Comparison of ENCODE assay signal across 16 cellular contexts in the genomic region with DNA sequence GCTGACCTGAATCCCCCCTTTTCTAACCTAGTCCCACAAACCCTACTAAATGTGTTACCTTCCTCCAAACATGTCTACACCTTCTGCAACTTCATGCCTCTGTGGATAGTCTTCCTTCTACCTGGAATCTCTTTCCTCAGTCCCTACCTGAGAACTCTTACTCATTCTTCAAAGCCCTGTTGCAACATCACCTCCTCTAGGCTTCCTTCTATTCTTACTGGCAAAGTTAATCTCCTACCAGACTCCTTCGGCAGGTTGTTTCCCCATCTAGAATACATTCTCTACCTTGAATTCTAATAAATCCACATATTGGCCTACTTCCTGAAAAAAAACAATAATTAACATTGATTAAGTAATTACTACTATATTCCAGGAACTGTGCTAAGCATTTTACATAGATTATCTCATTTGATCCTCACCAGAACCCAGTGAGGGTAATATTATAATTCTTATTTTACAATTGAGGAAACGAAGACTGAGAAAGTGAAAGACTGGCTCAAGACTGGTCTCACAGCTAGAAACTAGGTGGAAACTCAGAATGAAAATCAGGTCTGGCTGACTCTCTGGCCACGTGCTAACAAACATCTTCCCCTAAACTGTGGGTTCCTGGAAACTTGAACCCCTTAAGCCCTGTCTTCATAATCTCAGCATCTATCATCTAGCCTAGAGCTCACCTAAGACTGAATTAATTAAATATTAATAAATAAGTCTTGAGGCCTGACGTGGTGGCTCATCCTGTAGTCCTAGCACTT. TPM values are rescaled to one million over a fixed set of nuclear protein-coding genes. Genes with fewer than 3 reads are reported as not detected.
DNase-seq lines count a peak whose midpoint lies in the region; ATAC-seq, FAIRE-seq and TF ChIP-seq lines count a peak whose summit lies in the region.
"Had no signal": no experiment of that assay in that cellular context is flagged by ENCODE, and none has a peak within 500 bp of the region (broad histone marks: within the 10 kb centered on the region; RNA-seq: fewer than 3 reads in every experiment).

No MANE protein-coding gene starts in this region.

- H3K4me3 Mint-ChIP-seq in activated naive CD4-positive, alpha-beta T cell treated with anti-CD3 and anti-CD28 coated beads, Interleukin-2, amount 50 U/mL, for 24 hours: no peak overlapping the region
- no peak overlapping the region for H3K4me3 Mint-ChIP-seq in activated naive CD4-positive, alpha-beta T cell treated with anti-CD3 and anti-CD28 coated beads, Interleukin-2, amount 10 ng/mL, durations not matched to agents 7 days and 5 days
- peak overlapping the region; percentile 1 for H3K4me3 Mint-ChIP-seq in stimulated activated effector memory CD8-positive, alpha-beta T cell treated with anti-CD3 and anti-CD28 coated beads, Interleukin-12 subunit alpha, Interleukin-12 subunit beta, amount 100 ng/mL, for 72 hours

- peaks cover 1% of the 10 kb centered on the region for H3K36me3 Mint-ChIP-seq in activated naive CD4-positive, alpha-beta T cell treated with anti-CD3 and anti-CD28 coated beads, Interleukin-2, amount 50 U/mL, for 24 hours
- H3K36me3 Mint-ChIP-seq in activated naive CD4-positive, alpha-beta T cell treated with anti-CD3 and anti-CD28 coated beads, Interleukin-2, amount 10 ng/mL, durations not matched to agents 7 days and 5 days: no peaks in the 10 kb centered on the region
- peaks cover 18% of the 10 kb centered on the region for H3K36me3 Mint-ChIP-seq in stimulated activated effector memory CD8-positive, alpha-beta T cell treated with anti-CD3 and anti-CD28 coated beads, Interleukin-12 subunit alpha, Interleukin-12 subunit beta, amount 100 ng/mL, for 72 hours

- H3K9ac ChIP-seq in K562 (ENCODE audit: insufficient read depth in 1 of 2, low read depth in 2 of 2, low read length in 2 of 2): no peak overlapping the region

- WGBS in K562 (ENCODE audit: insufficient coverage, low coverage, missing lambda C conversion rate): 63% methylated on average over 4 of the region's 4 CpGs

- no peaks in the 10 kb centered on the region for H3K9me1 ChIP-seq in K562 (ENCODE audit: control insufficient read depth, insufficient read depth, low read length)

- intact Hi-C loops in K562 (cut with micrococcal nuclease): no loop called here

- CTCF ChIA-PET in activated naive CD4-positive, alpha-beta T cell treated with anti-CD3 and anti-CD28 coated beads, Interleukin-2, amount 10 ng/mL, durations not matched to agents 7 days and 5 days (lab: Charles Lee): interaction anchor here (0.9 to 3.3 kb wide), 2 partner anchors 11 to 69 kb away, joined by 3 to 18 read pairs; no protein-coding TSS in a partner anchor
- CTCF ChIA-PET in K562 (lab: Yijun Ruan, JAX; ENCODE audit: low intra/inter-chr PET ratio): no interaction called here

- in situ Hi-C loops in K562 (cut with MboI): no loop called here

- no peak for FAIRE-seq in K562 (lab: Jason Lieb, UNC)

- H3K9me3 Mint-ChIP-seq in activated naive CD4-positive, alpha-beta T cell treated with anti-CD3 and anti-CD28 coated beads, Interleukin-2, amount 50 U/mL, for 24 hours: no peaks in the 10 kb centered on the region
- H3K9me3 Mint-ChIP-seq in activated naive CD4-positive, alpha-beta T cell treated with anti-CD3 and anti-CD28 coated beads, Interleukin-2, amount 10 ng/mL, durations not matched to agents 7 days and 5 days: no peaks in the 10 kb centered on the region
- H3K9me3 Mint-ChIP-seq in stimulated activated effector memory CD8-positive, alpha-beta T cell treated with anti-CD3 and anti-CD28 coated beads, Interleukin-12 subunit alpha, Interleukin-12 subunit beta, amount 100 ng/mL, for 72 hours: no peaks in the 10 kb centered on the region

- no peak for TF ChIP-seq CTCF in K562 (IDR thresholded peaks at IDR 0.05 in 2 of 3, conservative IDR thresholded peaks at IDR 0.05 in 1 of 3; ENCODE audit: insufficient read depth in 2 of 3, low read depth in 1 of 3, low read length in 3 of 3)

- H3K27ac ChIP-seq in K562 (ENCODE audit: extremely low read depth, low read depth, low read length): no peak overlapping the region
- H3K27ac ChIP-seq: gastrocnemius medialis had no signal

- no peak overlapping the region for H3K4me2 ChIP-seq in K562 (ENCODE audit: insufficient read depth, low read length)

- peak overlapping the region; percentile 86 for H3K27ac Mint-ChIP-seq in activated naive CD4-positive, alpha-beta T cell treated with anti-CD3 and anti-CD28 coated beads, Interleukin-2, amount 50 U/mL, for 24 hours
- H3K27ac Mint-ChIP-seq in activated naive CD4-positive, alpha-beta T cell treated with anti-CD3 and anti-CD28 coated beads, Interleukin-2, amount 10 ng/mL, durations not matched to agents 7 days and 5 days: no peak overlapping the region
- H3K27ac Mint-ChIP-seq in stimulated activated effector memory CD8-positive, alpha-beta T cell treated with anti-CD3 and anti-CD28 coated beads, Interleukin-12 subunit alpha, Interleukin-12 subunit beta, amount 100 ng/mL, for 72 hours: peak overlapping the region; percentile 78

- ATAC-seq in K562: no peak
- no peak for ATAC-seq in stimulated activated effector memory CD8-positive, alpha-beta T cell treated with anti-CD3 and anti-CD28 coated beads, Interleukin-12 subunit alpha, Interleukin-12 subunit beta, amount 100 ng/mL, for 72 hours
- ATAC-seq: gastrocnemius medialis had no signal

- no peaks in the 10 kb centered on the region for H3K36me3 ChIP-seq in K562 (ENCODE audit: control insufficient read depth, insufficient read depth, low read length)
- H3K36me3 ChIP-seq: gastrocnemius medialis had no signal

- H3K9me3 ChIP-seq in K562 (replicated peaks; ENCODE audit: control insufficient read depth, insufficient read depth, low read depth, low read length): no peaks in the 10 kb centered on the region
- H3K9me3 ChIP-seq: gastrocnemius medialis had no signal

- no peaks in the 10 kb centered on the region for H3K27me3 ChIP-seq in K562 (ENCODE audit: control insufficient read depth in 2 of 2, insufficient read depth in 2 of 2, low read length in 2 of 2)
- H3K27me3 ChIP-seq: gastrocnemius medialis had no signal

- H3K4me1 Mint-ChIP-seq in activated naive CD4-positive, alpha-beta T cell treated with anti-CD3 and anti-CD28 coated beads, Interleukin-2, amount 50 U/mL, for 24 hours: peaks cover 22% of the 10 kb centered on the region
- H3K4me1 Mint-ChIP-seq in activated naive CD4-positive, alpha-beta T cell treated with anti-CD3 and anti-CD28 coated beads, Interleukin-2, amount 10 ng/mL, durations not matched to agents 7 days and 5 days: peaks cover 31% of the 10 kb centered on the region
- peaks cover 49% of the 10 kb centered on the region for H3K4me1 Mint-ChIP-seq in stimulated activated effector memory CD8-positive, alpha-beta T cell treated with anti-CD3 and anti-CD28 coated beads, Interleukin-12 subunit alpha, Interleukin-12 subunit beta, amount 100 ng/mL, for 72 hours

- H2AFZ ChIP-seq in K562 (ENCODE audit: low read depth, low read length): peak overlapping the region; percentile 5; the same call in 1 of the 2 replicates

- peaks cover 2 to 3% of the 10 kb centered on the region in 2 experiments; a peak in 4 of 5 replicates for H3K4me1 ChIP-seq in K562 (replicated peaks in 1 of 2; ENCODE audit: control insufficient read depth in 2 of 2, insufficient read depth in 2 of 2, low read length in 2 of 2)

- no peaks in the 10 kb centered on the region for H4K20me1 ChIP-seq in K562 (replicated peaks; ENCODE audit: control insufficient read depth, insufficient read depth, low read length)

- no peak overlapping the region for H3K4me3 ChIP-seq in K562
- H3K4me3 ChIP-seq: gastrocnemius medialis had no signal

- no peak for TF ChIP-seq EP300 in K562 (IDR thresholded peaks at IDR 0.05; ENCODE audit: low read length)

- no peaks in the 10 kb centered on the region for H3K27me3 Mint-ChIP-seq in activated naive CD4-positive, alpha-beta T cell treated with anti-CD3 and anti-CD28 coated beads, Interleukin-2, amount 50 U/mL, for 24 hours
- peaks cover 4% of the 10 kb centered on the region for H3K27me3 Mint-ChIP-seq in activated naive CD4-positive, alpha-beta T cell treated with anti-CD3 and anti-CD28 coated beads, Interleukin-2, amount 10 ng/mL, durations not matched to agents 7 days and 5 days

- no peak for TF ChIP-seq RAD21 in K562 (CRISPR knock-in tag; conservative IDR thresholded peaks at IDR 0.05 in 1 of 2, IDR thresholded peaks at IDR 0.05 in 1 of 2)

- TF ChIP-seq POLR2A in K562 (conservative IDR thresholded peaks at IDR 0.05): no peak

- POLR2A ChIA-PET in K562 (lab: Yijun Ruan, JAX): interaction anchor here (0.6 to 1.0 kb wide), 3 partner anchors 8 to 35 kb away, joined by 3 read pairs; no protein-coding TSS in a partner anchor

- H3K79me2 ChIP-seq in K562 (ENCODE audit: control insufficient read depth, insufficient read depth, low read length): peaks cover 5% of the 10 kb centered on the region

- no peak for DNase-seq in activated naive CD4-positive, alpha-beta T cell treated with anti-CD3 and anti-CD28 coated beads, Interleukin-2, amount 10 ng/mL, durations not matched to agents 7 days and 5 days
- DNase-seq in HT-29 (ENCODE audit: low spot score) (peak; percentile 36), K562 (ENCODE audit: extremely low read depth in 1 of 4, low spot score in 3 of 4) (no peak), DMS53 (lab: John Stamatoyannopoulos, UW) (no peak), HK-2 (ENCODE audit: unreplicated experiment) (no peak), DMS79 treated with DMSO at 0.1 percent for 48 hours (lab: John Stamatoyannopoulos, UW) (no peak)
- no peak for DNase-seq in stimulated activated effector memory CD8-positive, alpha-beta T cell treated with anti-CD3 and anti-CD28 coated beads, Interleukin-12 subunit alpha, Interleukin-12 subunit beta, amount 100 ng/mL, for 72 hours (ENCODE audit: low spot score in 2 of 2)
- DNase-seq: AML-193; central memory CD4-positive, alpha-beta T cell; DMS153; gastrocnemius medialis; H7; NCI-H1105 treated with DMSO at 0.1 percent for 48 hours; SHP77; stimulated activated CD4-positive, alpha-beta T cell treated with anti-CD3 and anti-CD28 coated beads, Interleukin-4, amount 100 ng/mL, for 24 hours had no signal

- BruUV-seq in K562 (replicated peaks; lab: Mats Ljungman, UMichigan): no TSS peak

RNA-seq across cellular contexts. Expression of a gene that starts 4.6 kb away (rescaled TPM):
- 30.9 and 38.0 TPM in 2 replicates for total RNA-seq in HT-29 (2014; rRNA removed; shearing (Covaris generic))
- 176 and 210 TPM in 2 replicates for total RNA-seq in K562 (2011; cell fraction: chromatin; rRNA removed; ENCODE audit: low replicate concordance)
- total RNA-seq in K562 (2011; cell fraction: nucleolus; rRNA removed): 110 and 117 TPM in 2 replicates
- total RNA-seq in K562 (2011; cell fraction: nucleoplasm; rRNA removed): 145 and 167 TPM in 2 replicates
- 90.4 and 99.6 TPM in 2 replicates for total RNA-seq in K562 (2014; rRNA removed)
- 108 and 115 TPM in 2 replicates for total RNA-seq in K562 (2014; rRNA removed; fragmentation: Illumina TruSeq; extraction: Trizol)
- total RNA-seq in K562 (2015; rRNA removed; fragmentation: Illumina TruSeq; extraction: Trizol): 105 and 113 TPM in 2 replicates
- total RNA-seq in K562 (2021): 120 and 133 TPM in 2 replicates
- polyA plus RNA-seq in K562 (2011; rRNA removed): 90.0 and 120 TPM in 2 replicates
- polyA plus RNA-seq in K562 (2011; cell fraction: cytosol; rRNA removed): 83.3 and 125 TPM in 2 replicates
- 58.4 and 72.2 TPM in 2 replicates for polyA plus RNA-seq in K562 (2011; cell fraction: nucleus; rRNA removed)
- 160 and 179 TPM in 2 replicates for polyA plus RNA-seq in K562 (2012)
- 179 and 180 TPM in 2 replicates for polyA plus RNA-seq in K562 (2014; fragmentation: Illumina TruSeq; extraction: Trizol)
- polyA plus RNA-seq in K562 (2014; fragmentation: Nextera tagmentation; extraction: Ambion mirVana): 100 to 1,000 TPM; 114 to 160 TPM
- 120 and 134 TPM in 2 replicates for polyA plus RNA-seq in K562 (2014; rRNA removed)
- polyA minus RNA-seq in K562 (2011; rRNA and poly(A)+ RNA removed): 111 and 124 TPM in 2 replicates
- polyA minus RNA-seq in K562 (2011; cell fraction: cytosol; rRNA and poly(A)+ RNA removed): 68.3 and 70.2 TPM in 2 replicates
- 35.3 and 48.0 TPM in 2 replicates for polyA minus RNA-seq in K562 (2011; cell fraction: nucleus; rRNA and poly(A)+ RNA removed)

RNA-seq across cellular contexts. Expression of a gene that starts 30.2 kb away (rescaled TPM):
- total RNA-seq in HT-29 (2014; rRNA removed; shearing (Covaris generic)): 48.7 and 56.6 TPM in 2 replicates
- 11.6 and 29.3 TPM in 2 replicates for total RNA-seq in K562 (2011; cell fraction: chromatin; rRNA removed; ENCODE audit: low replicate concordance)
- total RNA-seq in K562 (2011; cell fraction: nucleolus; rRNA removed): 22.9 and 29.9 TPM in 2 replicates
- total RNA-seq in K562 (2011; cell fraction: nucleoplasm; rRNA removed): 18.6 and 22.2 TPM in 2 replicates
- total RNA-seq in K562 (2014; rRNA removed) (126 and 135 TPM in 2 replicates), K562 (2014; rRNA removed; fragmentation: Illumina TruSeq; extraction: Trizol) (56.1 and 57.8 TPM in 2 replicates), K562 (2015; rRNA removed; fragmentation: Illumina TruSeq; extraction: Trizol) (74.5 and 80.0 TPM in 2 replicates), K562 (2021) (143 and 162 TPM in 2 replicates)
- polyA plus RNA-seq in K562 (2011; rRNA removed) (44.6 and 60.0 TPM in 2 replicates), K562 (2014; fragmentation: Illumina TruSeq; extraction: Trizol) (77.6 and 93.7 TPM in 2 replicates), K562 (2014; fragmentation: Nextera tagmentation; extraction: Ambion mirVana) (1 to 10 TPM; 6.8 to 8.6 TPM), K562 (2014; rRNA removed) (72.9 and 92.8 TPM in 2 replicates)
- polyA plus RNA-seq in K562 (2011; cell fraction: cytosol; rRNA removed): 39.4 and 107 TPM in 2 replicates
- 8.0 and 16.1 TPM in 2 replicates for polyA plus RNA-seq in K562 (2011; cell fraction: nucleus; rRNA removed)
- 74.3 and 99.4 TPM in 2 replicates for polyA plus RNA-seq in K562 (2012)
- polyA minus RNA-seq in K562 (2011; rRNA and poly(A)+ RNA removed): 34.7 and 64.3 TPM in 2 replicates
- polyA minus RNA-seq in K562 (2011; cell fraction: cytosol; rRNA and poly(A)+ RNA removed): 81.5 and 110 TPM in 2 replicates
- 9.4 and 9.6 TPM in 2 replicates for polyA minus RNA-seq in K562 (2011; cell fraction: nucleus; rRNA and poly(A)+ RNA removed)
